19 cellular contexts compared by ENCODE assay signal in genomic region chr3:171442184-171442583, GRCh38.
"Had no signal": no experiment of that assay in that cellular context is flagged by ENCODE, and none has a peak within 500 bp of the region (broad histone marks: within the 10 kb centered on the region; RNA-seq: fewer than 3 reads in every experiment).

No MANE protein-coding gene starts in this region.

- FAIRE-seq: small intestine had no signal

- DNase-seq: activated CD4-positive, alpha-beta T cell treated with anti-CD3 and anti-CD28 coated beads for 4 hours; activated CD4-positive, alpha-beta T cell treated with anti-CD3 and anti-CD28 coated beads, Interleukin-2, amount 50 U/mL, for 48 hours; activated CD4-positive, CD25-positive, alpha-beta regulatory T cell; activated CD8-positive, alpha-beta memory T cell treated with anti-CD3 and anti-CD28 coated beads, Interleukin-2, amount 50 U/mL, for 48 hours; activated effector memory CD4-positive, alpha-beta T cell treated with anti-CD3 and anti-CD28 coated beads, Interleukin-2, amount 50 U/mL, for 16 hours; activated T-cell treated with anti-CD3 and anti-CD28 coated beads, Interleukin-2, amount 50 U/mL, for 48 hours; aorta; dermis blood vessel endothelial cell; effector memory CD4-positive, alpha-beta T cell; heart left ventricle; immature natural killer cell; lower lobe of right lung; naive B cell; small intestine; stimulated activated CD4-positive, alpha-beta T cell treated with anti-CD3 and anti-CD28 coated beads, Interleukin-2, amount 100 ng/mL, for 24 hours; T1000; transverse colon; uterus had no signal

- H3K27me3 ChIP-seq: gastroesophageal sphincter, heart left ventricle, transverse colon, uterus had no signal

- H3K4me3 ChIP-seq: gastroesophageal sphincter, heart left ventricle, lower lobe of right lung, transverse colon, uterus had no signal

- H3K27ac ChIP-seq: gastroesophageal sphincter, heart left ventricle, lower lobe of right lung, transverse colon, uterus had no signal

- H3K36me3 ChIP-seq: gastroesophageal sphincter, heart left ventricle, lower lobe of right lung, transverse colon, uterus had no signal

- H3K9me3 ChIP-seq: gastroesophageal sphincter, heart left ventricle, lower lobe of right lung, transverse colon, uterus had no signal

- H3K4me1 ChIP-seq: lower lobe of right lung, uterus had no signal
